Comparison of ENCODE assay signal across 17 cellular contexts in genomic region chr17:3594976-3595375, GRCh38. TPM values are rescaled to one million over a fixed set of nuclear protein-coding genes. Genes with fewer than 3 reads are reported as not detected.
DNase-seq lines count a peak whose midpoint lies in the region; ATAC-seq, FAIRE-seq and TF ChIP-seq lines count a peak whose summit lies in the region.
"Had no signal": no experiment of that assay in that cellular context is flagged by ENCODE, and none has a peak within 500 bp of the region (broad histone marks: within the 10 kb centered on the region; RNA-seq: fewer than 3 reads in every experiment).

No MANE protein-coding gene starts in this region.

- peak; percentile 24 for DNase-seq in BJ (ENCODE audit: low read depth)
- DNase-seq in GM12891 (ENCODE audit: insufficient read length, low spot score) = no peak
- DNase-seq in astrocyte of the hippocampus (ENCODE audit: low read depth, low spot score) = peak; percentile 55
- DNase-seq in kidney = peak; percentile 18
- DNase-seq in hepatocyte (ENCODE audit: low spot score) = no peak
- no peak for DNase-seq in activated CD8-positive, alpha-beta memory T cell treated with anti-CD3 and anti-CD28 coated beads, Interleukin-2, amount 50 U/mL, for 48 hours
- DNase-seq: AML-193, COR-L47, KG1, NCI-H1417 treated with DMSO at 0.1 percent for 48 hours, NCI-H2029, NCI-H2171, NCI-H748 treated with DMSO at 0.1 percent for 48 hours had no signal

- peak; percentile 31 for FAIRE-seq in GM12891 (lab: Jason Lieb, UNC)
- no peak for FAIRE-seq in kidney (lab: Jason Lieb, UNC)

- peaks cover 10% of the 10 kb centered on the region for H3K36me3 ChIP-seq in BJ (ENCODE audit: control insufficient read depth, insufficient read depth, low read length)
- H3K36me3 ChIP-seq in kidney (ENCODE audit: control insufficient read depth in 1 of 2, insufficient read depth in 2 of 2, low read length in 2 of 2) = peaks cover 6 to 7% of the 10 kb centered on the region in 2 donors
- no peaks in the 10 kb centered on the region for H3K36me3 ChIP-seq in hepatocyte (replicated peaks; ENCODE audit: insufficient read depth, low read depth)
- H3K36me3 ChIP-seq: HAP-1 had no signal

- TF ChIP-seq POLR2A in GM12891 (IDR thresholded peaks at IDR 0.05; ENCODE audit: low read depth, low read length) = no peak

- POLR2A ChIA-PET in BJ (lab: Charles Lee) = no interaction called here

- H3K4me1 ChIP-seq in kidney (ENCODE audit: control insufficient read depth in 1 of 2, insufficient read depth in 1 of 2, low read depth in 1 of 2, low read length in 2 of 2) = no peaks in the 10 kb centered on the region
- no peaks in the 10 kb centered on the region for H3K4me1 ChIP-seq in hepatocyte (ENCODE audit: insufficient read depth)
- H3K4me1 ChIP-seq: HAP-1 had no signal

- H3K79me2 ChIP-seq in hepatocyte = no peaks in the 10 kb centered on the region

- no peak overlapping the region for H2AFZ ChIP-seq in hepatocyte
- H2AFZ ChIP-seq: PC-9 had no signal

- no peak overlapping the region for H3K4me2 ChIP-seq in hepatocyte
- H3K4me2 ChIP-seq: PC-9 had no signal

- no peaks in the 10 kb centered on the region for H3K9me2 ChIP-seq in hepatocyte (replicated peaks; ENCODE audit: insufficient read depth)

- CTCF ChIA-PET in BJ (lab: Yijun Ruan, JAX) = no interaction called here

- H4K20me1 ChIP-seq in hepatocyte (ENCODE audit: insufficient read depth, poor library complexity, severe bottlenecking) = no peaks in the 10 kb centered on the region

- ATAC-seq in esophagus mucosa (no peak), GM21576 (IDR thresholded peaks at IDR 0.05; ENCODE audit: unreplicated experiment) (no peak)

- intact Hi-C loops in kidney (cut with DNase I) = no loop called here

- no peak for TF ChIP-seq CTCF in BJ (IDR thresholded peaks at IDR 0.05; ENCODE audit: insufficient read depth, low read depth, low read length)
- TF ChIP-seq CTCF in kidney (IDR thresholded peaks at IDR 0.05; ENCODE audit: borderline replicate concordance, extremely low read depth, insufficient read depth) = no peak
- no peak for TF ChIP-seq CTCF in hepatocyte (IDR thresholded peaks at IDR 0.05; ENCODE audit: poor library complexity)

- H3K27me3 ChIP-seq in BJ (ENCODE audit: control insufficient read depth, insufficient read depth, low read length) = no peaks in the 10 kb centered on the region
- H3K27me3 ChIP-seq in hepatocyte = no peaks in the 10 kb centered on the region

- no peak overlapping the region for H3K9ac ChIP-seq in kidney (ENCODE audit: low read length in 2 of 2)

- H3K4me3 ChIP-seq in BJ (ENCODE audit: low read depth, low read length) (no peak overlapping the region), kidney (ENCODE audit: low read length in 2 of 2) (no peak overlapping the region), hepatocyte (no peak overlapping the region)
- H3K4me3 ChIP-seq: HAP-1, PC-9 had no signal

- no peaks in the 10 kb centered on the region for H3K9me3 ChIP-seq in kidney (ENCODE audit: control insufficient read depth in 1 of 2, low read length in 2 of 2)
- no peaks in the 10 kb centered on the region for H3K9me3 ChIP-seq in hepatocyte (ENCODE audit: low read depth)
- H3K9me3 ChIP-seq: HAP-1 had no signal

- 87% methylated on average over 15 of the region's 15 CpGs for WGBS in hepatocyte (ENCODE audit: low lambda C conversion rate, missing lambda C conversion rate)

- H3K27ac ChIP-seq in kidney (ENCODE audit: low read depth in 2 of 2, low read length in 2 of 2) = no peak overlapping the region
- H3K27ac ChIP-seq in hepatocyte = no peak overlapping the region
- H3K27ac ChIP-seq: PC-9 had no signal

TF ChIP-seq in GM12891, 5 proteins besides CTCF, POLR2A, EP300 and RAD21:
- TF ChIP-seq PAX5 (IDR thresholded peaks at IDR 0.05; ENCODE audit: insufficient read depth, low read length, severe bottlenecking) (no peak), SPI1 (IDR thresholded peaks at IDR 0.05; ENCODE audit: low read depth, low read length) (no peak), POU2F2 (IDR thresholded peaks at IDR 0.05; ENCODE audit: low read depth, low read length) (no peak), POLR2AphosphoS5 (IDR thresholded peaks at IDR 0.05; ENCODE audit: low read depth, low read length) (no peak), TAF1 (IDR thresholded peaks at IDR 0.05; ENCODE audit: low read depth, low read length) (no peak)

RNA-seq across cellular contexts. Expression of gene TRPV1, which starts 14.2 kb away (rescaled TPM):
- polyA plus RNA-seq in BJ (2011; rRNA removed) (1.6 and 1.7 TPM in 2 replicates), kidney (ENCODE audit: insufficient read depth, low read depth, low replicate concordance) (4.7 TPM), hepatocyte (4.8 and 6.2 TPM in 2 replicates)
- 0.47 and 2.0 TPM in 2 replicates for polyA minus RNA-seq in BJ (2011; rRNA and poly(A)+ RNA removed)
- polyA plus RNA-seq in GM12891 (2012; ENCODE audit: low read depth, missing spikeins) = 1.7 TPM
- total RNA-seq in kidney (4.2 TPM), esophagus mucosa (0.96 TPM), hepatocyte (3.7 and 6.2 TPM in 2 replicates)

RNA-seq across cellular contexts. Expression of gene TRPV3, which starts 37.4 kb away (rescaled TPM):
- polyA plus RNA-seq in BJ (2011; rRNA removed) = 0.54 and 0.56 TPM in 2 replicates
- 0.98 and 2.2 TPM in 2 replicates for polyA minus RNA-seq in BJ (2011; rRNA and poly(A)+ RNA removed)
- polyA plus RNA-seq in GM12891 (2012; ENCODE audit: low read depth, missing spikeins) = 1.5 TPM
- 1.2 TPM for total RNA-seq in kidney
- 0.13 TPM for polyA plus RNA-seq in kidney (ENCODE audit: insufficient read depth, low read depth, low replicate concordance)
- 1.3 TPM for total RNA-seq in esophagus mucosa
- 2.6 and 8.1 TPM in 2 replicates for total RNA-seq in hepatocyte
- 1.4 and 2.5 TPM in 2 replicates for polyA plus RNA-seq in hepatocyte

RNA-seq across cellular contexts. Expression of gene SHPK, which starts 41.1 kb away (rescaled TPM):
- polyA plus RNA-seq in BJ (2011; rRNA removed) (4.5 and 5.6 TPM in 2 replicates), kidney (ENCODE audit: insufficient read depth, low read depth, low replicate concordance) (9.2 TPM), hepatocyte (9.1 and 11.2 TPM in 2 replicates)
- polyA minus RNA-seq in BJ (2011; rRNA and poly(A)+ RNA removed) = 6.0 and 7.0 TPM in 2 replicates
- polyA plus RNA-seq in GM12891 (2012; ENCODE audit: low read depth, missing spikeins) = 5.2 TPM
- total RNA-seq in kidney (17.5 TPM), esophagus mucosa (11.2 TPM), hepatocyte (14.1 and 14.9 TPM in 2 replicates)

RNA-seq across cellular contexts. Expression of gene CTNS, which starts 41.6 kb away (rescaled TPM):
- polyA plus RNA-seq in BJ (2011; rRNA removed) (4.9 and 5.0 TPM in 2 replicates), kidney (ENCODE audit: insufficient read depth, low read depth, low replicate concordance) (11.9 TPM), hepatocyte (23.7 and 26.0 TPM in 2 replicates)
- polyA minus RNA-seq in BJ (2011; rRNA and poly(A)+ RNA removed) = 5.4 and 6.2 TPM in 2 replicates
- polyA plus RNA-seq in GM12891 (2012; ENCODE audit: low read depth, missing spikeins) = 4.8 TPM
- total RNA-seq in kidney (15.7 TPM), esophagus mucosa (4.9 TPM), hepatocyte (28.1 and 28.7 TPM in 2 replicates)

Comparison
In these comparisons a context has a peak if more than half of its experiments do, and no peak if none do; other contexts are left out.
1. DNase-seq: peak in BJ (single experiment), astrocyte of the hippocampus (single experiment) and kidney (single experiment); none in GM12891 (single experiment), hepatocyte (single experiment) and activated CD8-positive, alpha-beta memory T cell treated with anti-CD3 and anti-CD28 coated beads, Interleukin-2, amount 50 U/mL, for 48 hours (single experiment).